Comparison of ENCODE assay signal across 12 cellular contexts in the genomic region with DNA sequence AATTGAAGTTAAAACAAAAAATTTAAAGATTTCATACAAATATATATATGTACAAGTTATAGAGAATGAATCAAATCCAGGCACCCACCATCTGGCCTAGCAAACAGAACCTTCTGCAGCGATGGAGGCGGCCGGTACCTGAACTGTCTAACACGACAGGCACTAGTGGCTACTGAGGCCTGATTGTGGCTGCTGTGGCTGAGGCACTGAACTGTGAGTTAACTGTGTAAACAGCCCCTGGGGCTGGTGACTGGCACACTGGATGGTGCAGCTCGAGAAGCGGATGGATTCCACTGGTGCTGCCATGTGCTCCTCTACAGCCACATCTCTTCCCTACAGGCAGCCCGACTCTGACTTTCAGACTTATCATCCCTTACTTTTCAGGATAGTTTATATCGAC.
DNase-seq lines count a peak whose midpoint lies in the region; ATAC-seq, FAIRE-seq and TF ChIP-seq lines count a peak whose summit lies in the region.
"Had no signal": no experiment of that assay in that cellular context is flagged by ENCODE, and none has a peak within 500 bp of the region (broad histone marks: within the 10 kb centered on the region; RNA-seq: fewer than 3 reads in every experiment).

No MANE protein-coding gene starts in this region.

- H3K36me3 Mint-ChIP-seq in T-helper 1 cell treated with Interleukin-12 subunit alpha and Interleukin-12 subunit beta and Interleukin-4 antibody, amounts not matched to agents 30 μg/mL and 1 μg/mL, for 36 hours (ENCODE audit: low read depth) = peaks cover 7% of the 10 kb centered on the region

- H3K9me3 Mint-ChIP-seq in T-helper 1 cell treated with Interleukin-12 subunit alpha and Interleukin-12 subunit beta and Interleukin-4 antibody, amounts not matched to agents 30 μg/mL and 1 μg/mL, for 36 hours = no peaks in the 10 kb centered on the region

- H3K4me1 ChIP-seq in gastrocnemius medialis = peaks cover 68 to 77% of the 10 kb centered on the region in 2 donors
- H3K4me1 ChIP-seq: uterus had no signal

- H3K36me3 ChIP-seq in gastrocnemius medialis = no peaks in the 10 kb centered on the region
- H3K36me3 ChIP-seq: uterus had no signal

- peaks cover 68% of the 10 kb centered on the region for H3K4me1 Mint-ChIP-seq in T-helper 1 cell treated with Interleukin-12 subunit alpha and Interleukin-12 subunit beta and Interleukin-4 antibody, amounts not matched to agents 30 μg/mL and 1 μg/mL, for 36 hours (ENCODE audit: low read depth)

- H3K27me3 ChIP-seq in dorsolateral prefrontal cortex (no peaks in the 10 kb centered on the region), gastrocnemius medialis (no peaks in the 10 kb centered on the region)
- H3K27me3 ChIP-seq: uterus had no signal

- H3K9me3 ChIP-seq in gastrocnemius medialis = no peaks in the 10 kb centered on the region
- H3K9me3 ChIP-seq: uterus had no signal

- no peak for DNase-seq in T-helper 1 cell
- DNase-seq in RCC 7860 (ENCODE audit: low spot score) = peak; percentile 21
- DNase-seq in dorsolateral prefrontal cortex = no peak
- DNase-seq in gastrocnemius medialis = no peak
- no peak for DNase-seq in occipital lobe (lab: John Stamatoyannopoulos, UW)
- no peak for DNase-seq in ecto neural progenitor cell (ENCODE audit: low spot score)
- no peak for DNase-seq in MV-4-11 (lab: John Stamatoyannopoulos, UW)
- DNase-seq: activated CD4-positive, alpha-beta T cell treated with anti-CD3 and anti-CD28 coated beads, Interleukin-2, amount 50 U/mL, for 4 hours; uterus had no signal

- in situ Hi-C loops in gastrocnemius medialis (cut with MboI; ENCODE audit: low sequenced_read_pairs in 4 of 4) = loop anchor here in 3 of 4 donors (10.0 kb wide), 1 partner anchor 77 kb away; no protein-coding TSS in a partner anchor

- no peak for TF ChIP-seq POLR2A in gastrocnemius medialis (IDR thresholded peaks at IDR 0.05)

- H3K27ac ChIP-seq in dorsolateral prefrontal cortex (peak overlapping the region in 39 of 59 donors; percentile 2 to 79 (median 54)), gastrocnemius medialis (peak overlapping the region; percentile 68 to 87 (median 80))

- TF ChIP-seq CTCF in dorsolateral prefrontal cortex (IDR thresholded peaks at IDR 0.05 in 54 of 56, conservative IDR thresholded peaks at IDR 0.05 in 2 of 56; ENCODE audit: low read depth in 1 of 56, partially characterized antibody in 56 of 56) (no peak), gastrocnemius medialis (IDR thresholded peaks at IDR 0.05 in 4 of 5, conservative IDR thresholded peaks at IDR 0.05 in 1 of 5) (no peak)

- no peak for FAIRE-seq in RCC 7860 (lab: Jason Lieb, UNC)
- FAIRE-seq: K562 had no signal

- H3K4me3 ChIP-seq in dorsolateral prefrontal cortex (no peak overlapping the region), gastrocnemius medialis (no peak overlapping the region)
- H3K4me3 ChIP-seq: coronary artery, K562, uterus had no signal

- no peaks in the 10 kb centered on the region for H3K27me3 Mint-ChIP-seq in T-helper 1 cell treated with Interleukin-12 subunit alpha and Interleukin-12 subunit beta and Interleukin-4 antibody, amounts not matched to agents 30 μg/mL and 1 μg/mL, for 36 hours (ENCODE audit: low read depth)

- intact Hi-C loops in dorsolateral prefrontal cortex (cut with DNase I) (loop anchor here (5.0 to 10.0 kb wide), 2 partner anchors 77 to 80 kb away; no protein-coding TSS in a partner anchor), gastrocnemius medialis (cut with DNase I; ENCODE audit: low total_unique reads) (no loop called here)

- no peak overlapping the region for H3K4me3 Mint-ChIP-seq in T-helper 1 cell treated with Interleukin-12 subunit alpha and Interleukin-12 subunit beta and Interleukin-4 antibody, amounts not matched to agents 30 μg/mL and 1 μg/mL, for 36 hours

- no peak for ATAC-seq in gastrocnemius medialis
- ATAC-seq: K562 had no signal

- peak overlapping the region; percentile 93 for H3K27ac Mint-ChIP-seq in T-helper 1 cell treated with Interleukin-12 subunit alpha and Interleukin-12 subunit beta and Interleukin-4 antibody, amounts not matched to agents 30 μg/mL and 1 μg/mL, for 36 hours
